In the genomic region with DNA sequence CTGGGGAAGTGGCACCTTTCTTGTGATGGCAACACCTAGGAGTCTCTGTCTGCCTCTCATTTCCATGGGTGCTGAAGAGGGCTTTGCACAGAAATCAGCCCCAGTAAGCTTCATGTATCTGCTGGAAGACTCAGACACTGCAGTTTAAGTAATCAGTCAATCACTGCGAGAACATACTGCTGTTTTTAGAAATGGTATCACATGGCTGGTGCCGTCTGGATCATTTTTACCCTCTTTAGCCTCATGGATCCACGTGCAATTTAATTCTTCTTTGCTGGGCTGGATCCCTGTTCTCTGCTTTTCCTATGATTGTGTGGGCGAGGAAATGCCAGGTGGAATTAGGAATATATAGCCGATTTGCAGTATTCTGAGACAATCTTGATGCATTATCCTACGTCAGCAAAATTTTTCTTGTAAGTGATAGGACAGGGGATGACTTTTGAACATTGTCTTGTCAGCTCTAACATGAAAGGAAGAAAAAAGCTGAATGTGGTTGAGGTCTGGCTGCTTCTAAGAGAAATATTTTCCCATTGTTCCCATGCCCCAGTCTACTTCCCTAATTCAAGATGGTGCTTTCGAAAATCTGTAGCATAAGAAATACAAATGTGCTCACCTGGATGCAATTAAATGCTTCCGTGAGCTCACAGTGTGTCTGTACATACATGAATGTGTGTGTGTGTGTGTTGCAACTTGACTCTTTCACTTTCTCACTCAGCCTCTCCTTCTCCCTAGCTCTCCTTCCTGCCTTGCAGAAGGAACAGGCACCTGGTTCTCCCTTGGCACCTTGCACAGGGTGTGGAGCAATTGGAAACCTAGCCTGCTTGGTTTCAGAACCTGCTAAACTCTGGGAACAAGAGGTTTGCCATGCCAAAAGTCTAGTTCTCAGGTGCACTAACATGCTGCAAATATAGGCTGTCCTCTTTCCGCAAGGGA, we compare ENCODE assay signal across 19 cellular contexts.
"Had no signal": no experiment of that assay in that cellular context is flagged by ENCODE, and none has a peak within 500 bp of the region (broad histone marks: within the 10 kb centered on the region; RNA-seq: fewer than 3 reads in every experiment).

No MANE protein-coding gene starts in this region.

- FAIRE-seq: bronchial epithelial cell had no signal

- H3K27ac ChIP-seq: SK-N-MC, WERI-Rb-1 had no signal

- H3K4me3 ChIP-seq: SK-N-MC had no signal

- H3K36me3 ChIP-seq: WERI-Rb-1 had no signal

- DNase-seq: activated CD4-positive, alpha-beta T cell treated with anti-CD3 and anti-CD28 coated beads for 4 hours; activated CD8-positive, alpha-beta memory T cell treated with anti-CD3 and anti-CD28 coated beads, Interleukin-2, amount 50 U/mL, for 4 hours; activated CD8-positive, alpha-beta T cell treated with anti-CD3 and anti-CD28 coated beads for 36 hours; activated T-cell treated with anti-CD3 and anti-CD28 coated beads, Interleukin-2, amount 50 U/mL, for 72 hours; aorta; central memory CD4-positive, alpha-beta T cell; KG1; NCI-H1048; NCI-H1694; NCI-H2029; NCI-H345; NCI-H510A; NCI-H526 treated with DMSO at 0.1 percent for 48 hours; PC-3; SIG-M5; T-helper 1 cell; WERI-Rb-1 had no signal
